In genomic region chr1:181111559-181111958, GRCh38 we compare ENCODE assay signal across 16 cellular contexts. TPM values are rescaled to one million over a fixed set of nuclear protein-coding genes. Genes with fewer than 3 reads are reported as not detected.
DNase-seq lines count a peak whose midpoint lies in the region; ATAC-seq and TF ChIP-seq lines count a peak whose summit lies in the region.
"Had no signal": no experiment of that assay in that cellular context is flagged by ENCODE, and none has a peak within 500 bp of the region (broad histone marks: within the 10 kb centered on the region; RNA-seq: fewer than 3 reads in every experiment).

No MANE protein-coding gene starts in this region.

- WGBS in hepatocyte (ENCODE audit: low lambda C conversion rate, missing lambda C conversion rate), result 79% methylated on average over 3 of the region's 3 CpGs

- no peaks in the 10 kb centered on the region for H3K36me3 ChIP-seq in hepatocyte (replicated peaks; ENCODE audit: insufficient read depth, low read depth)
- H3K36me3 ChIP-seq: BE2C had no signal

- H3K27ac ChIP-seq in hepatocyte (peak overlapping the region; percentile 83), skin epidermis (peak overlapping the region in 12 of 21 experiments; percentile 23 to 85 (median 68))

- no peak overlapping the region for H3K4me3 ChIP-seq in hepatocyte
- no peak overlapping the region for H3K4me3 ChIP-seq in skin epidermis
- H3K4me3 ChIP-seq: testis had no signal

- H2AFZ ChIP-seq in hepatocyte, result no peak overlapping the region

- peak; percentile 84 for DNase-seq in ELR (ENCODE audit: low read depth)
- peak; percentile 71 for DNase-seq in amniotic epithelial cell (ENCODE audit: low read depth)
- no peak for DNase-seq in hepatocyte (ENCODE audit: low spot score)
- DNase-seq in NK-92 (lab: John Stamatoyannopoulos, UW; ENCODE audit: unreplicated experiment), result no peak
- no peak for DNase-seq in 8988T
- DNase-seq: activated CD4-positive, CD25-positive, alpha-beta regulatory T cell; BE2C; cerebellar nuclear complex; DND-41; MV-4-11; NCI-H345; stimulated activated CD4-positive, alpha-beta T cell treated with anti-CD3 and anti-CD28 coated beads, Interleukin-12 subunit alpha, Interleukin-12 subunit beta, amount 100 ng/mL, for 4 hours; testis had no signal

- H3K27me3 ChIP-seq in hepatocyte, result no peaks in the 10 kb centered on the region
- H3K27me3 ChIP-seq: BE2C, testis had no signal

- TF ChIP-seq CTCF in hepatocyte (IDR thresholded peaks at IDR 0.05; ENCODE audit: poor library complexity), result no peak

- no peaks in the 10 kb centered on the region for H3K9me3 ChIP-seq in hepatocyte (ENCODE audit: low read depth)
- H3K9me3 ChIP-seq: BE2C, testis had no signal

- H3K4me1 ChIP-seq in hepatocyte (ENCODE audit: insufficient read depth), result peaks cover 27% of the 10 kb centered on the region
- H3K4me1 ChIP-seq: BE2C had no signal

- H3K79me2 ChIP-seq in hepatocyte, result no peaks in the 10 kb centered on the region

- ATAC-seq in HG03432 (IDR thresholded peaks at IDR 0.05; ENCODE audit: unreplicated experiment) (no peak), GM21367 (IDR thresholded peaks at IDR 0.05; ENCODE audit: unreplicated experiment) (no peak)

- H4K20me1 ChIP-seq in hepatocyte (ENCODE audit: insufficient read depth, poor library complexity, severe bottlenecking), result no peaks in the 10 kb centered on the region

- no peak overlapping the region for H3K4me2 ChIP-seq in hepatocyte

- H3K9me2 ChIP-seq in hepatocyte (replicated peaks; ENCODE audit: insufficient read depth), result no peaks in the 10 kb centered on the region

RNA-seq across cellular contexts. Expression of gene IER5, which starts 23.1 kb away (rescaled TPM):
- total RNA-seq in hepatocyte, result 13.0 and 16.6 TPM in 2 replicates
- 18.2 and 23.1 TPM in 2 replicates for polyA plus RNA-seq in hepatocyte

Comparison
In these comparisons a context has a peak if more than half of its experiments do, and no peak if none do; other contexts are left out.
1. DNase-seq: peak in ELR (single experiment) and amniotic epithelial cell (single experiment); none in hepatocyte (single experiment), NK-92 (single experiment) and 8988T (single experiment).